ENCODE assay signal across 20 cellular contexts in the genomic region with DNA sequence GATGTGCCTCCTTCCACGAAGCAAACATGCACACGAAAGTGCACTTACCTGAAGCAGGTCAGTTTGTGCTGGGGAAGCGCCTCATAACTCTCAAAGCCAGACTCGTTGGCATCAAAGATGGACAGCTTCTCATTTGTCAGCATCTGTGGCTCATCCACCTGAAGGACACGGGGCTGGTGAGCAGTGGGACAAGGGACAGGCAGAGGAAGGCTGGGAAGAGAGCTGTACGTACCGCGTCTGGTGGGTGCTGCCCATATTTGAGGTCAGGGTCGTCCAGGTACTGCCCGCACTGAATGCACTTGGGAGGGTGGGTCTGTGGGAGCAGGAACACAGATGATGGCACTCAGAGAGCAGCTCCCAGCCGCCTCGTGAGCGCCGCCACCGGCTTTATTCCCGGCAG. TPM values are rescaled to one million over a fixed set of nuclear protein-coding genes. Genes with fewer than 3 reads are reported as not detected.
DNase-seq lines count a peak whose midpoint lies in the region; ATAC-seq and TF ChIP-seq lines count a peak whose summit lies in the region.
"Had no signal": no experiment of that assay in that cellular context is flagged by ENCODE, and none has a peak within 500 bp of the region (broad histone marks: within the 10 kb centered on the region; RNA-seq: fewer than 3 reads in every experiment).

No MANE protein-coding gene starts in this region.

- H3K4me1 Mint-ChIP-seq in activated T-cell treated with anti-CD3 and anti-CD28 coated beads, Interleukin-2, amount 50 U/mL, for 24 hours (ENCODE audit: low read depth), result no peaks in the 10 kb centered on the region
- H3K4me1 Mint-ChIP-seq in endothelial cell (ENCODE audit: unreplicated experiment), result no peaks in the 10 kb centered on the region
- no peaks in the 10 kb centered on the region for H3K4me1 Mint-ChIP-seq in progenitor cell of endocrine pancreas (ENCODE audit: low read depth)
- no peaks in the 10 kb centered on the region for H3K4me1 Mint-ChIP-seq in CD4-positive, alpha-beta memory T cell
- H3K4me1 Mint-ChIP-seq: CD14-positive monocyte; CD4-positive, CD25-positive, alpha-beta regulatory T cell had no signal

- H3K4me3 ChIP-seq in CD4-positive, alpha-beta memory T cell (ENCODE audit: low read length in 2 of 2), result no peak overlapping the region
- H3K4me3 ChIP-seq in gastroesophageal sphincter, result no peak overlapping the region
- H3K4me3 ChIP-seq: A549, BLaER1 had no signal

- H3K9me3 ChIP-seq in CD4-positive, alpha-beta memory T cell (ENCODE audit: control insufficient read depth in 1 of 2, low read length in 2 of 2), result no peaks in the 10 kb centered on the region
- H3K9me3 ChIP-seq in gastroesophageal sphincter, result no peaks in the 10 kb centered on the region
- H3K9me3 ChIP-seq: A549, BE2C, BLaER1, Caco-2 had no signal

- intact Hi-C loops in CD4-positive, alpha-beta memory T cell (cut with micrococcal nuclease), result no loop called here

- no peaks in the 10 kb centered on the region for H3K4me1 ChIP-seq in CD4-positive, alpha-beta memory T cell (ENCODE audit: insufficient read depth, low read length)
- H3K4me1 ChIP-seq in gastroesophageal sphincter, result no peaks in the 10 kb centered on the region
- H3K4me1 ChIP-seq: A549, BE2C, Caco-2 had no signal

- H3K4me3 Mint-ChIP-seq in activated T-cell treated with anti-CD3 and anti-CD28 coated beads, Interleukin-2, amount 50 U/mL, for 24 hours, result no peak overlapping the region
- H3K4me3 Mint-ChIP-seq in endothelial cell (ENCODE audit: unreplicated experiment), result peak overlapping the region; percentile 23
- H3K4me3 Mint-ChIP-seq in progenitor cell of endocrine pancreas (ENCODE audit: low read depth), result no peak overlapping the region
- no peak overlapping the region for H3K4me3 Mint-ChIP-seq in CD4-positive, alpha-beta memory T cell
- H3K4me3 Mint-ChIP-seq: CD14-positive monocyte; CD4-positive, CD25-positive, alpha-beta regulatory T cell; CD8-positive, alpha-beta T cell had no signal

- no peaks in the 10 kb centered on the region for H3K27me3 ChIP-seq in CD4-positive, alpha-beta memory T cell (ENCODE audit: insufficient read depth, low read length)
- H3K27me3 ChIP-seq in gastroesophageal sphincter, result no peaks in the 10 kb centered on the region
- H3K27me3 ChIP-seq: BE2C, BLaER1 had no signal

- no peak for TF ChIP-seq POLR2A in gastroesophageal sphincter (IDR thresholded peaks at IDR 0.05)

- peaks cover 77% of the 10 kb centered on the region for H3K36me3 ChIP-seq in CD4-positive, alpha-beta memory T cell (ENCODE audit: insufficient read depth, low read length)
- H3K36me3 ChIP-seq in gastroesophageal sphincter, result peaks cover 0 to 99% of the 10 kb centered on the region in 2 donors

- no peaks in the 10 kb centered on the region for H3K9me3 Mint-ChIP-seq in activated T-cell treated with anti-CD3 and anti-CD28 coated beads, Interleukin-2, amount 50 U/mL, for 24 hours
- H3K9me3 Mint-ChIP-seq in endothelial cell (ENCODE audit: unreplicated experiment) (no peaks in the 10 kb centered on the region), progenitor cell of endocrine pancreas (ENCODE audit: low read depth) (no peaks in the 10 kb centered on the region)
- no peaks in the 10 kb centered on the region for H3K9me3 Mint-ChIP-seq in CD4-positive, alpha-beta memory T cell
- H3K9me3 Mint-ChIP-seq: CD4-positive, CD25-positive, alpha-beta regulatory T cell; CD8-positive, alpha-beta T cell had no signal

- DNase-seq in activated T-cell treated with anti-CD3 and anti-CD28 coated beads, Interleukin-2, amount 50 U/mL, for 24 hours, result no peak
- DNase-seq in activated T-cell treated with anti-CD3 and anti-CD28 coated beads for 4 hours (no peak), AG08396 (ENCODE audit: low spot score) (peak; percentile 0), endothelial cell (ENCODE audit: low spot score) (no peak), progenitor cell of endocrine pancreas (ENCODE audit: low spot score, unreplicated experiment) (no peak), SKM-1 (lab: John Stamatoyannopoulos, UW; ENCODE audit: unreplicated experiment) (no peak)
- no peak for DNase-seq in CD4-positive, alpha-beta memory T cell
- DNase-seq: BE2C; C1 segment of cervical spinal cord; Caco-2; Calu3; CD4-positive, CD25-positive, alpha-beta regulatory T cell; CD8-positive, alpha-beta T cell; DMS79 treated with DMSO at 0.1 percent for 48 hours; GF-D8 had no signal

- POLR2A ChIA-PET in CD4-positive, alpha-beta memory T cell (lab: Charles Lee; ENCODE audit: partially characterized antibody), result interaction anchor here (0.7 kb wide), 1 partner anchor 21 kb away, joined by 3 read pairs; no protein-coding TSS in a partner anchor

- TF ChIP-seq CTCF in endothelial cell (IDR thresholded peaks at IDR 0.05; ENCODE audit: unreplicated experiment) (no peak), progenitor cell of endocrine pancreas (IDR thresholded peaks at IDR 0.05; ENCODE audit: unreplicated experiment) (no peak), gastroesophageal sphincter (IDR thresholded peaks at IDR 0.05) (no peak)

- 83% methylated on average over 1 of the region's 16 CpGs; no CpG with 5 or more reads in 1 of the 2 donors for WGBS in gastroesophageal sphincter (ENCODE audit: low coverage in 1 of 2), 2 donors

- no peak for ATAC-seq in gastroesophageal sphincter
- ATAC-seq: A549; CD8-positive, alpha-beta T cell had no signal

- H3K36me3 Mint-ChIP-seq in activated T-cell treated with anti-CD3 and anti-CD28 coated beads, Interleukin-2, amount 50 U/mL, for 24 hours (ENCODE audit: low read depth), result peaks cover 97% of the 10 kb centered on the region
- H3K36me3 Mint-ChIP-seq in endothelial cell (ENCODE audit: low read depth, unreplicated experiment) (peaks cover 45% of the 10 kb centered on the region), progenitor cell of endocrine pancreas (ENCODE audit: insufficient read depth) (peaks cover 16% of the 10 kb centered on the region)
- peaks cover 62 to 74% of the 10 kb centered on the region in 2 donors for H3K36me3 Mint-ChIP-seq in CD4-positive, alpha-beta memory T cell

- CTCF ChIA-PET in CD4-positive, alpha-beta memory T cell (lab: Charles Lee; ENCODE audit: partially characterized antibody), result interaction anchor here (1.2 kb wide), 1 partner anchor 90 kb away, joined by 3 read pairs; no protein-coding TSS in a partner anchor

- H3K27ac ChIP-seq in CD4-positive, alpha-beta memory T cell (ENCODE audit: low read depth, low read length), result no peak overlapping the region
- H3K27ac ChIP-seq in gastroesophageal sphincter, result no peak overlapping the region
- H3K27ac ChIP-seq: 22Rv1, A549, BLaER1 had no signal

- no peak for TF ChIP-seq EP300 in gastroesophageal sphincter (IDR thresholded peaks at IDR 0.05)

- peak overlapping the region; percentile 31 for H3K27ac Mint-ChIP-seq in activated T-cell treated with anti-CD3 and anti-CD28 coated beads, Interleukin-2, amount 50 U/mL, for 24 hours
- no peak overlapping the region for H3K27ac Mint-ChIP-seq in endothelial cell (ENCODE audit: unreplicated experiment)
- peak overlapping the region; percentile 62 for H3K27ac Mint-ChIP-seq in progenitor cell of endocrine pancreas
- no peak overlapping the region for H3K27ac Mint-ChIP-seq in CD4-positive, alpha-beta memory T cell
- H3K27ac Mint-ChIP-seq: CD8-positive, alpha-beta T cell had no signal

- H3K27me3 Mint-ChIP-seq in activated T-cell treated with anti-CD3 and anti-CD28 coated beads, Interleukin-2, amount 50 U/mL, for 24 hours, result no peaks in the 10 kb centered on the region
- H3K27me3 Mint-ChIP-seq in endothelial cell (ENCODE audit: unreplicated experiment), result peaks cover 10% of the 10 kb centered on the region
- H3K27me3 Mint-ChIP-seq in progenitor cell of endocrine pancreas, result no peaks in the 10 kb centered on the region
- H3K27me3 Mint-ChIP-seq in CD4-positive, alpha-beta memory T cell, result no peaks in the 10 kb centered on the region
- H3K27me3 Mint-ChIP-seq: CD4-positive, CD25-positive, alpha-beta regulatory T cell had no signal

RNA-seq across cellular contexts. Expression of a gene that starts 35.1 kb away (rescaled TPM):
- total RNA-seq in endothelial cell (ENCODE audit: unreplicated experiment), result 119 TPM
- total RNA-seq in progenitor cell of endocrine pancreas, result 150 TPM in 2 replicates
- 100 to 1,000 TPM; 208 to 250 TPM for total RNA-seq in CD4-positive, alpha-beta memory T cell
- polyA plus RNA-seq in CD4-positive, alpha-beta memory T cell, result 100 to 1,000 TPM in 1 of 2 donors, 10 to 100 TPM in 1; 53.5 to 166 TPM
- 10 to 100 TPM; 28.1 to 50.6 (median 38.1) TPM for total RNA-seq in gastroesophageal sphincter

RNA-seq across cellular contexts. Expression of a gene that starts 39.9 kb away (rescaled TPM):
- total RNA-seq in endothelial cell (ENCODE audit: unreplicated experiment), result 286 TPM
- total RNA-seq in progenitor cell of endocrine pancreas, result 216 and 220 TPM in 2 replicates
- 100 to 1,000 TPM; 306 to 315 TPM for total RNA-seq in CD4-positive, alpha-beta memory T cell
- 100 to 1,000 TPM; 226 to 239 TPM for polyA plus RNA-seq in CD4-positive, alpha-beta memory T cell
- 100 to 1,000 TPM; 295 to 323 (median 310) TPM for total RNA-seq in gastroesophageal sphincter

RNA-seq across cellular contexts. Expression of a gene that starts 48.1 kb away (rescaled TPM):
- total RNA-seq in endothelial cell (ENCODE audit: unreplicated experiment) (16.3 TPM), progenitor cell of endocrine pancreas (20.5 and 23.7 TPM in 2 replicates), gastroesophageal sphincter (10 to 100 TPM in 1 of 4 donors, 1 to 10 TPM in 2, under 1 TPM in 1; 0.96 to 15.7 (median 5.3) TPM)
- 10 to 100 TPM; 42.6 to 49.7 TPM for total RNA-seq in CD4-positive, alpha-beta memory T cell
- polyA plus RNA-seq in CD4-positive, alpha-beta memory T cell, result 1 to 10 TPM in 1 of 2 donors, under 1 TPM in 1; 0.24 to 4.7 TPM

RNA-seq across cellular contexts. Expression of a gene that starts 53.4 kb away (rescaled TPM):
- total RNA-seq in endothelial cell (ENCODE audit: unreplicated experiment) (39.6 TPM), progenitor cell of endocrine pancreas (51.5 and 54.8 TPM in 2 replicates), gastroesophageal sphincter (10 to 100 TPM; 22.7 to 40.3 (median 31.5) TPM)
- total RNA-seq in CD4-positive, alpha-beta memory T cell, result 100 to 1,000 TPM in 1 of 2 experiments, 10 to 100 TPM in 1; 92.5 to 102 TPM
- polyA plus RNA-seq in CD4-positive, alpha-beta memory T cell, result 10 to 100 TPM; 14.5 to 51.1 TPM

RNA-seq across cellular contexts. Expression of a gene that starts 57.1 kb away (rescaled TPM):
- total RNA-seq in endothelial cell (ENCODE audit: unreplicated experiment) (0.36 TPM), progenitor cell of endocrine pancreas (not detected in 2 replicates), gastroesophageal sphincter (not detected)
- total RNA-seq in CD4-positive, alpha-beta memory T cell, result under 1 TPM; 0.52 to 0.83 TPM
- polyA plus RNA-seq in CD4-positive, alpha-beta memory T cell, result under 1 TPM; 0.19 to 0.29 TPM
- polyA plus RNA-seq: CD14-positive monocyte had no signal

Comparison
In these comparisons a context has a peak if more than half of its experiments do, and no peak if none do; other contexts are left out.
1. H3K27ac Mint-ChIP-seq: peak in activated T-cell treated with anti-CD3 and anti-CD28 coated beads, Interleukin-2, amount 50 U/mL, for 24 hours (single experiment) and progenitor cell of endocrine pancreas (single experiment); none in endothelial cell (single experiment) and CD4-positive, alpha-beta memory T cell (0 of 7).